8 cellular contexts compared by ENCODE assay signal in genomic region chr3:141294300-141294699, GRCh38.
A peak's percentile ranks its signal among the peaks of the same experiment; 100 is the strongest.
DNase-seq lines count a peak whose midpoint lies in the region; ATAC-seq, FAIRE-seq and TF ChIP-seq lines count a peak whose summit lies in the region.

No MANE protein-coding gene starts in this region.

- no peak overlapping the region for H3K9ac ChIP-seq in endocrine pancreas (ENCODE audit: control insufficient read depth, insufficient read depth, low read length)

- H3K4me1 ChIP-seq in CD4-positive, CD25-positive, alpha-beta regulatory T cell (ENCODE audit: control insufficient read depth, insufficient read depth, low read length, poor library complexity, severe bottlenecking) = peaks cover 18% of the 10 kb centered on the region
- H3K4me1 ChIP-seq in OCI-LY7 (ENCODE audit: insufficient read depth, low read length, poor library complexity, severe bottlenecking) = no peaks in the 10 kb centered on the region
- H3K4me1 ChIP-seq in endocrine pancreas (ENCODE audit: control insufficient read depth, insufficient read depth, low read length) = peaks cover 4% of the 10 kb centered on the region
- no peaks in the 10 kb centered on the region for H3K4me1 ChIP-seq in pancreas

- BruUV-seq in OCI-LY7 (replicated peaks; lab: Mats Ljungman, UMichigan) = no TSS peak

- peak overlapping the region; percentile 53 for H2AFZ ChIP-seq in OCI-LY7 (ENCODE audit: low read length)

- H3K27me3 Mint-ChIP-seq in CD4-positive, CD25-positive, alpha-beta regulatory T cell = peaks cover 4% of the 10 kb centered on the region

- ATAC-seq in CD4-positive, CD25-positive, alpha-beta regulatory T cell (ENCODE audit: low read depth in 2 of 2) = no peak
- ATAC-seq in pancreas (peak in 3 of 4 donors; percentile 30 to 67 (median 60)), GM21447 (IDR thresholded peaks at IDR 0.05; ENCODE audit: unreplicated experiment) (no peak)

- H4K20me1 ChIP-seq in OCI-LY7 (ENCODE audit: insufficient read depth, low read length) = no peaks in the 10 kb centered on the region

- POLR2A ChIA-PET in OCI-LY7 (lab: Charles Lee) = interaction anchor here (1.0 kb wide), 1 partner anchor 12 kb away, joined by 4 read pairs; no protein-coding TSS in a partner anchor

- peak overlapping the region; percentile 76 to 91 (median 80) for H3K4me3 Mint-ChIP-seq in CD4-positive, CD25-positive, alpha-beta regulatory T cell

- H3K9me2 ChIP-seq in OCI-LY7 (ENCODE audit: insufficient read depth, low read length) = no peaks in the 10 kb centered on the region

- H3K27ac Mint-ChIP-seq in CD4-positive, CD25-positive, alpha-beta regulatory T cell = peak overlapping the region; percentile 90 to 93 (median 91)

- no peak overlapping the region for H3K27ac ChIP-seq in CD4-positive, CD25-positive, alpha-beta regulatory T cell (ENCODE audit: insufficient read depth, low read length, poor library complexity, severe bottlenecking)
- H3K27ac ChIP-seq in OCI-LY7 (ENCODE audit: low read depth, low read length, poor library complexity, severe bottlenecking) (no peak overlapping the region), pancreas (peak overlapping the region in 2 of 4 donors; percentile 20 to 24)

- H3K27me3 ChIP-seq in CD4-positive, CD25-positive, alpha-beta regulatory T cell (ENCODE audit: control insufficient read depth, insufficient read depth, low read length) = no peaks in the 10 kb centered on the region
- H3K27me3 ChIP-seq in endocrine pancreas (ENCODE audit: control insufficient read depth, insufficient read depth, low read length) = no peaks in the 10 kb centered on the region
- no peaks in the 10 kb centered on the region for H3K27me3 ChIP-seq in pancreas

- H3K9me3 ChIP-seq in CD4-positive, CD25-positive, alpha-beta regulatory T cell (ENCODE audit: control insufficient read depth in 2 of 2, low read length in 2 of 2) = no peaks in the 10 kb centered on the region
- H3K9me3 ChIP-seq in OCI-LY7 (ENCODE audit: low read length) (no peaks in the 10 kb centered on the region), endocrine pancreas (ENCODE audit: control insufficient read depth, low read length) (no peaks in the 10 kb centered on the region), pancreas (no peaks in the 10 kb centered on the region)

- peak overlapping the region; percentile 85 for H3K4me3 ChIP-seq in CD4-positive, CD25-positive, alpha-beta regulatory T cell (ENCODE audit: low read depth, low read length)
- H3K4me3 ChIP-seq in OCI-LY7 (ENCODE audit: low read depth, low read length, poor library complexity, severe bottlenecking) = no peak overlapping the region
- peak overlapping the region; percentile 81 for H3K4me3 ChIP-seq in endocrine pancreas (ENCODE audit: control insufficient read depth, insufficient read depth, low read length)
- peak overlapping the region in 2 of 4 donors; percentile 11 to 20 for H3K4me3 ChIP-seq in pancreas

- DNase-seq in CD4-positive, CD25-positive, alpha-beta regulatory T cell = no peak
- DNase-seq in OCI-LY7 (ENCODE audit: low spot score) = no peak
- DNase-seq in pancreas = no peak
- DNase-seq in AML-193 (lab: John Stamatoyannopoulos, UW) = no peak
- no peak for DNase-seq in iPS-NIHi7 (ENCODE audit: extremely low spot score)
- no peak for DNase-seq in activated CD4-positive, alpha-beta T cell treated with anti-CD3 and anti-CD28 coated beads, Interleukin-2, amount 50 U/mL, for 1 hour

- CTCF ChIA-PET in OCI-LY7 (lab: Charles Lee; ENCODE audit: unreplicated experiment) = no interaction called here

- H3K36me3 ChIP-seq in CD4-positive, CD25-positive, alpha-beta regulatory T cell (ENCODE audit: control insufficient read depth, insufficient read depth, low read length) = peaks cover 10% of the 10 kb centered on the region
- H3K36me3 ChIP-seq in OCI-LY7 (ENCODE audit: insufficient read depth, low read length) (no peaks in the 10 kb centered on the region), endocrine pancreas (ENCODE audit: control insufficient read depth, insufficient read depth, low read length) (no peaks in the 10 kb centered on the region), pancreas (no peaks in the 10 kb centered on the region)

- H3K4me2 ChIP-seq in OCI-LY7 (ENCODE audit: low read length) = peak overlapping the region; percentile 37

- H3K36me3 Mint-ChIP-seq in CD4-positive, CD25-positive, alpha-beta regulatory T cell = peaks cover 25% of the 10 kb centered on the region

- no peaks in the 10 kb centered on the region for H3K79me2 ChIP-seq in OCI-LY7 (ENCODE audit: insufficient read depth, low read depth, low read length)

- peaks cover 8 to 40% (median 20%) of the 10 kb centered on the region in 4 donors for H3K4me1 Mint-ChIP-seq in CD4-positive, CD25-positive, alpha-beta regulatory T cell

- peaks cover 0 to 4% (median 0%) of the 10 kb centered on the region in 7 donors for H3K9me3 Mint-ChIP-seq in CD4-positive, CD25-positive, alpha-beta regulatory T cell

- FAIRE-seq in pancreas (lab: Jason Lieb, UNC) = no peak

- TF ChIP-seq CTCF in OCI-LY7 (conservative IDR thresholded peaks at IDR 0.05; ENCODE audit: low read length) (no peak), pancreas (IDR thresholded peaks at IDR 0.05) (no peak)

- intact Hi-C loops in OCI-LY7 (cut with micrococcal nuclease; ENCODE audit: unreplicated experiment) (no loop called here), pancreas (cut with DNase I) (no loop called here)

- WGBS in pancreas, 2 donors = 25 to 31% methylated on average over 3 of the region's 3 CpGs

Comparison
In these comparisons a context has a peak if more than half of its experiments do, and no peak if none do; other contexts are left out.
1. ATAC-seq: peak in pancreas (3 of 4); none in CD4-positive, CD25-positive, alpha-beta regulatory T cell (0 of 2) and GM21447 (single experiment).